9 cellular contexts compared by ENCODE assay signal in genomic region chr2:73232471-73233153, GRCh38. TPM values are rescaled to one million over a fixed set of nuclear protein-coding genes. Genes with fewer than 3 reads are reported as not detected.
A peak's percentile ranks its signal among the peaks of the same experiment; 100 is the strongest.
DNase-seq lines count a peak whose midpoint lies in the region; ATAC-seq and TF ChIP-seq lines count a peak whose summit lies in the region.
"Had no signal": no experiment of that assay in that cellular context is flagged by ENCODE, and none has a peak within 500 bp of the region (broad histone marks: within the 10 kb centered on the region; RNA-seq: fewer than 3 reads in every experiment).

No MANE protein-coding gene starts in this region.

- peak overlapping the region; percentile 77 for H3K9ac ChIP-seq in Karpas-422 (ENCODE audit: low read length)

- intact Hi-C loops in CD8-positive, alpha-beta T cell (cut with DNase I, micrococcal nuclease), result loop anchor here (1.0 to 10.0 kb wide), 12 partner anchors 18 to 1295 kb away; partner anchors contain the start of genes EGR4 (in 2 of the 2), AUP1 (in 1 of the 2), CCDC142 (in 1 of the 2) and DGUOK (in 1 of the 2)
- intact Hi-C loops in adrenal gland (cut with DNase I), result no loop called here

- H4K20me1 ChIP-seq in Karpas-422 (ENCODE audit: insufficient read depth, low read depth, low read length), result peaks cover 30% of the 10 kb centered on the region

- no peak for ATAC-seq in CD8-positive, alpha-beta T cell
- peak; percentile 20 for ATAC-seq in GM19455 (IDR thresholded peaks at IDR 0.05; ENCODE audit: unreplicated experiment)
- ATAC-seq in stimulated activated effector memory CD8-positive, alpha-beta T cell treated with anti-CD3 and anti-CD28 coated beads, Interleukin-12 subunit alpha, Interleukin-12 subunit beta, amount 100 ng/mL, for 72 hours, result no peak

- H3K36me3 Mint-ChIP-seq in CD8-positive, alpha-beta T cell, result peaks cover 31% of the 10 kb centered on the region
- no peaks in the 10 kb centered on the region for H3K36me3 Mint-ChIP-seq in immature natural killer cell
- peaks cover 64% of the 10 kb centered on the region for H3K36me3 Mint-ChIP-seq in stimulated activated effector memory CD8-positive, alpha-beta T cell treated with anti-CD3 and anti-CD28 coated beads, Interleukin-12 subunit alpha, Interleukin-12 subunit beta, amount 100 ng/mL, for 72 hours

- H3K9me2 ChIP-seq in Karpas-422 (replicated peaks; ENCODE audit: insufficient read depth, low read length), result no peaks in the 10 kb centered on the region

- H3K9me3 Mint-ChIP-seq in CD8-positive, alpha-beta T cell, result no peaks in the 10 kb centered on the region
- H3K9me3 Mint-ChIP-seq in immature natural killer cell, result no peaks in the 10 kb centered on the region
- no peaks in the 10 kb centered on the region for H3K9me3 Mint-ChIP-seq in stimulated activated effector memory CD8-positive, alpha-beta T cell treated with anti-CD3 and anti-CD28 coated beads, Interleukin-12 subunit alpha, Interleukin-12 subunit beta, amount 100 ng/mL, for 72 hours

- H3K4me3 ChIP-seq in CD8-positive, alpha-beta T cell (ENCODE audit: low read depth, low read length), result peak overlapping the region; percentile 80
- H3K4me3 ChIP-seq in Karpas-422 (ENCODE audit: low read length) (peak overlapping the region; percentile 92), adrenal gland (peak overlapping the region in 3 of 4 donors; percentile 16 to 73 (median 58))

- CTCF ChIA-PET in CD8-positive, alpha-beta T cell (lab: Charles Lee), result interaction anchor here (0.5 to 2.9 kb wide), 10 partner anchors 9 to 361 kb away, joined by 3 to 14 read pairs (median 4); no protein-coding TSS in a partner anchor

- H3K27ac Mint-ChIP-seq in CD8-positive, alpha-beta T cell, result peak overlapping the region; percentile 97
- H3K27ac Mint-ChIP-seq in immature natural killer cell, result peak overlapping the region; percentile 55 to 97 (median 93)
- peak overlapping the region; percentile 98 for H3K27ac Mint-ChIP-seq in stimulated activated effector memory CD8-positive, alpha-beta T cell treated with anti-CD3 and anti-CD28 coated beads, Interleukin-12 subunit alpha, Interleukin-12 subunit beta, amount 100 ng/mL, for 72 hours

- H3K9me3 ChIP-seq in CD8-positive, alpha-beta T cell (ENCODE audit: low read length), result no peaks in the 10 kb centered on the region
- H3K9me3 ChIP-seq in Karpas-422 (ENCODE audit: low read length) (no peaks in the 10 kb centered on the region), adrenal gland (replicated peaks in 1 of 3) (no peaks in the 10 kb centered on the region)

- H3K4me1 ChIP-seq in CD8-positive, alpha-beta T cell (ENCODE audit: insufficient read depth, low read length), result peaks cover 23% of the 10 kb centered on the region
- H3K4me1 ChIP-seq in Karpas-422 (ENCODE audit: low read length), result peaks cover 34% of the 10 kb centered on the region
- peaks cover 26 to 34% of the 10 kb centered on the region in 2 donors for H3K4me1 ChIP-seq in adrenal gland (replicated peaks in 1 of 2)

- peaks cover 39% of the 10 kb centered on the region for H3K4me1 Mint-ChIP-seq in CD8-positive, alpha-beta T cell (ENCODE audit: low read depth)
- peaks cover 37 to 38% of the 10 kb centered on the region in 2 donors for H3K4me1 Mint-ChIP-seq in immature natural killer cell
- peaks cover 30% of the 10 kb centered on the region for H3K4me1 Mint-ChIP-seq in stimulated activated effector memory CD8-positive, alpha-beta T cell treated with anti-CD3 and anti-CD28 coated beads, Interleukin-12 subunit alpha, Interleukin-12 subunit beta, amount 100 ng/mL, for 72 hours

- POLR2A ChIA-PET in CD8-positive, alpha-beta T cell (lab: Charles Lee), result interaction anchor here (1.4 to 3.9 kb wide), 9 partner anchors 8 to 162 kb away, joined by 4 to 25 read pairs (median 11); partner anchors contain the start of genes ALMS1, FBXO41, SFXN5 and SMYD5

- H2AFZ ChIP-seq in Karpas-422 (ENCODE audit: low read length), result peak overlapping the region; percentile 50

- peak in 2 of 7 experiments; percentile 22 to 53 for DNase-seq in CD8-positive, alpha-beta T cell
- peak; percentile 83 for DNase-seq in Karpas-422
- DNase-seq in adrenal gland, result peak in 4 of 7 donors; percentile 19 to 49 (median 35)
- no peak for DNase-seq in immature natural killer cell
- peak; percentile 21 to 69 for DNase-seq in stimulated activated effector memory CD8-positive, alpha-beta T cell treated with anti-CD3 and anti-CD28 coated beads, Interleukin-12 subunit alpha, Interleukin-12 subunit beta, amount 100 ng/mL, for 72 hours (ENCODE audit: low spot score in 2 of 2)
- DNase-seq in HuH-7.5 (ENCODE audit: low spot score), result no peak
- DNase-seq in mucosa of gallbladder (ENCODE audit: low spot score), result no peak

- peaks cover 44% of the 10 kb centered on the region for H3K79me2 ChIP-seq in Karpas-422 (ENCODE audit: low read length)

- no peak for TF ChIP-seq CTCF in CD8-positive, alpha-beta T cell (IDR thresholded peaks at IDR 0.05)
- TF ChIP-seq CTCF in adrenal gland (IDR thresholded peaks at IDR 0.05), result no peak

- peak overlapping the region; percentile 82 for H3K27ac ChIP-seq in CD8-positive, alpha-beta T cell (ENCODE audit: low read depth, low read length)
- H3K27ac ChIP-seq in Karpas-422 (ENCODE audit: low read length), result no peak overlapping the region
- peak overlapping the region in 3 of 5 donors; percentile 33 to 96 (median 80) for H3K27ac ChIP-seq in adrenal gland

- TF ChIP-seq POLR2A in adrenal gland (IDR thresholded peaks at IDR 0.05), result peak in 1 of 2 donors; percentile 17

- no peaks in the 10 kb centered on the region for H3K27me3 Mint-ChIP-seq in CD8-positive, alpha-beta T cell (ENCODE audit: low read depth)
- H3K27me3 Mint-ChIP-seq in immature natural killer cell (ENCODE audit: low read depth in 3 of 3), result peaks cover 8 to 10% (median 8%) of the 10 kb centered on the region in 3 donors

- H3K27me3 ChIP-seq in CD8-positive, alpha-beta T cell (ENCODE audit: insufficient read depth, low read length), result no peaks in the 10 kb centered on the region
- H3K27me3 ChIP-seq in Karpas-422 (ENCODE audit: low read length), result no peaks in the 10 kb centered on the region
- H3K27me3 ChIP-seq in adrenal gland, result no peaks in the 10 kb centered on the region

- WGBS in adrenal gland, 4 donors, result 1 to 2% (median 2%) methylated on average over 13 to 37 of the region's 37 CpGs

- peak overlapping the region; percentile 97 for H3K4me3 Mint-ChIP-seq in CD8-positive, alpha-beta T cell
- peak overlapping the region; percentile 94 to 99 (median 96) for H3K4me3 Mint-ChIP-seq in immature natural killer cell
- peak overlapping the region; percentile 81 for H3K4me3 Mint-ChIP-seq in stimulated activated effector memory CD8-positive, alpha-beta T cell treated with anti-CD3 and anti-CD28 coated beads, Interleukin-12 subunit alpha, Interleukin-12 subunit beta, amount 100 ng/mL, for 72 hours

- H3K36me3 ChIP-seq in CD8-positive, alpha-beta T cell (ENCODE audit: insufficient read depth, low read length), result no peaks in the 10 kb centered on the region
- H3K36me3 ChIP-seq in Karpas-422 (ENCODE audit: insufficient read depth, low read length) (peaks cover 15% of the 10 kb centered on the region; the same call in 1 of the 2 replicates), adrenal gland (replicated peaks in 1 of 2) (peaks cover 0 to 18% of the 10 kb centered on the region in 2 donors)

- H3K4me2 ChIP-seq in Karpas-422 (ENCODE audit: low read depth, low read length, poor library complexity, severe bottlenecking), result peak overlapping the region; percentile 90

RNA-seq across cellular contexts. Expression of gene PRADC1, which starts 0.4 kb away (rescaled TPM):
- total RNA-seq in CD8-positive, alpha-beta T cell, result 1 to 10 TPM; 2.4 to 3.4 TPM
- 35.4 and 45.3 TPM in 2 replicates for total RNA-seq in Karpas-422 (2014; rRNA removed; shearing (Covaris generic); ENCODE audit: low replicate concordance)
- total RNA-seq in adrenal gland (10 to 100 TPM; 24.4 to 76.3 (median 33.3) TPM), mucosa of gallbladder (20.8 TPM)
- polyA plus RNA-seq in adrenal gland (10 to 100 TPM; 37.9 to 65.8 (median 63.2) TPM), immature natural killer cell (10 to 100 TPM; 34.1 to 70.2 (median 62.6) TPM)

RNA-seq across cellular contexts. Expression of gene CCT7, which starts 1.5 kb away (rescaled TPM):
- total RNA-seq in CD8-positive, alpha-beta T cell, result 10 to 100 TPM; 93.1 to 96.3 TPM
- total RNA-seq in Karpas-422 (2014; rRNA removed; shearing (Covaris generic); ENCODE audit: low replicate concordance), result 482 and 608 TPM in 2 replicates
- total RNA-seq in adrenal gland, result 100 to 1,000 TPM; 203 to 581 (median 294) TPM
- 100 to 1,000 TPM; 120 to 424 (median 246) TPM for polyA plus RNA-seq in adrenal gland
- 100 to 1,000 TPM; 240 to 379 (median 277) TPM for polyA plus RNA-seq in immature natural killer cell
- 205 TPM for total RNA-seq in mucosa of gallbladder

RNA-seq across cellular contexts. Expression of gene SMYD5, which starts 18.6 kb away (rescaled TPM):
- 10 to 100 TPM; 59.1 to 71.9 TPM for total RNA-seq in CD8-positive, alpha-beta T cell
- total RNA-seq in Karpas-422 (2014; rRNA removed; shearing (Covaris generic); ENCODE audit: low replicate concordance), result 35.6 and 48.1 TPM in 2 replicates
- total RNA-seq in adrenal gland, result 10 to 100 TPM in 7 of 8 donors, 1 to 10 TPM in 1; 8.7 to 35.0 (median 27.8) TPM
- polyA plus RNA-seq in adrenal gland, result 10 to 100 TPM; 25.7 to 45.4 (median 34.7) TPM
- 10 to 100 TPM in 2 of 3 donors, 1 to 10 TPM in 1; 7.0 to 19.1 (median 10.2) TPM for polyA plus RNA-seq in immature natural killer cell
- 12.9 TPM for total RNA-seq in mucosa of gallbladder

RNA-seq across cellular contexts. Expression of gene NOTO, which starts 30.2 kb away (rescaled TPM):
- total RNA-seq in CD8-positive, alpha-beta T cell, result not detected
- total RNA-seq in Karpas-422 (2014; rRNA removed; shearing (Covaris generic); ENCODE audit: low replicate concordance), result not detected in 2 replicates
- total RNA-seq in adrenal gland (not detected), mucosa of gallbladder (not detected)
- polyA plus RNA-seq in adrenal gland (under 1 TPM; 0.03 to 0.08 (median 0.05) TPM), immature natural killer cell (not detected)
- total RNA-seq: T-helper 1 cell treated with Interleukin-12 subunit alpha and Interleukin-12 subunit beta and Interleukin-4 antibody, amounts not matched to agents 30 ng/mL and 1 ng/mL, for 36 hours had no signal

RNA-seq across cellular contexts. Expression of gene FBXO41, which starts 51.7 kb away (rescaled TPM):
- total RNA-seq in CD8-positive, alpha-beta T cell, result 10 to 100 TPM; 22.1 to 23.6 TPM
- 44.9 and 55.6 TPM in 2 replicates for total RNA-seq in Karpas-422 (2014; rRNA removed; shearing (Covaris generic); ENCODE audit: low replicate concordance)
- 1 to 10 TPM; 4.4 to 8.1 (median 6.0) TPM for total RNA-seq in adrenal gland
- 10 to 100 TPM in 1 of 3 donors, 1 to 10 TPM in 2; 1.8 to 12.0 (median 3.7) TPM for polyA plus RNA-seq in adrenal gland
- 1 to 10 TPM in 1 of 3 donors, under 1 TPM in 1, not detected in 1; 0.40 to 1.2 TPM for polyA plus RNA-seq in immature natural killer cell
- 8.5 TPM for total RNA-seq in mucosa of gallbladder

Comparison
In these comparisons a context has a peak if more than half of its experiments do, and no peak if none do; other contexts are left out.
1. DNase-seq: peak in Karpas-422 (single experiment), adrenal gland (4 of 7) and stimulated activated effector memory CD8-positive, alpha-beta T cell treated with anti-CD3 and anti-CD28 coated beads, Interleukin-12 subunit alpha, Interleukin-12 subunit beta, amount 100 ng/mL, for 72 hours (2 of 2); none in immature natural killer cell (0 of 3), HuH-7.5 (single experiment) and mucosa of gallbladder (single experiment).
2. intact Hi-C loops: an anchor here in CD8-positive, alpha-beta T cell (1.0 to 10.0 kb wide); none called in adrenal gland.
3. Peak in every context shown above with its lines, with median percentiles within 50 percentile points of each other: H3K4me3 ChIP-seq, H3K27ac Mint-ChIP-seq and H3K4me3 Mint-ChIP-seq.